Comparison of ENCODE assay signal across 8 cellular contexts in genomic region chr2:113157897-113158753, GRCh38. TPM values are rescaled to one million over a fixed set of nuclear protein-coding genes. Genes with fewer than 3 reads are reported as not detected.
DNase-seq lines count a peak whose midpoint lies in the region; ATAC-seq and TF ChIP-seq lines count a peak whose summit lies in the region.

No MANE protein-coding gene starts in this region.

- DNase-seq in progenitor cell of endocrine pancreas (ENCODE audit: low spot score, unreplicated experiment) (no peak), OCI-LY7 (ENCODE audit: low spot score) (no peak), NAMALWA (ENCODE audit: low spot score) (no peak), iPS-NIHi7 (ENCODE audit: extremely low spot score) (no peak)

- intact Hi-C loops in OCI-LY7 (cut with micrococcal nuclease; ENCODE audit: unreplicated experiment): no loop called here

- no peaks in the 10 kb centered on the region for H3K27me3 Mint-ChIP-seq in progenitor cell of endocrine pancreas

- H2AFZ ChIP-seq in OCI-LY1 (ENCODE audit: low read length): no peak overlapping the region
- H2AFZ ChIP-seq in OCI-LY7 (ENCODE audit: low read length): no peak overlapping the region

- H3K4me1 ChIP-seq in OCI-LY1 (ENCODE audit: insufficient read depth, low read length, severe bottlenecking) (no peaks in the 10 kb centered on the region), esophagus (ENCODE audit: control insufficient read depth in 2 of 2, insufficient read depth in 2 of 2, low read length in 1 of 2) (peaks cover 0 to 3% of the 10 kb centered on the region in 2 donors), OCI-LY7 (ENCODE audit: insufficient read depth, low read length, poor library complexity, severe bottlenecking) (no peaks in the 10 kb centered on the region)

- no peaks in the 10 kb centered on the region for H3F3A ChIP-seq in OCI-LY1 (ENCODE audit: insufficient read depth, low read length)

- H3K36me3 ChIP-seq in OCI-LY1 (ENCODE audit: insufficient read depth, low read length) (no peaks in the 10 kb centered on the region), esophagus (ENCODE audit: control insufficient read depth in 2 of 2, insufficient read depth in 2 of 2, low read length in 1 of 2) (no peaks in the 10 kb centered on the region), OCI-LY7 (ENCODE audit: insufficient read depth, low read length) (no peaks in the 10 kb centered on the region)

- H3K79me2 ChIP-seq in OCI-LY1 (ENCODE audit: insufficient read depth, low read length): no peaks in the 10 kb centered on the region
- H3K79me2 ChIP-seq in OCI-LY7 (ENCODE audit: insufficient read depth, low read depth, low read length): no peaks in the 10 kb centered on the region

- TF ChIP-seq CTCF in GM12875 (IDR thresholded peaks at IDR 0.05; ENCODE audit: borderline replicate concordance, insufficient read depth, low read depth, low read length) (no peak), OCI-LY1 (IDR thresholded peaks at IDR 0.05; ENCODE audit: low read length) (no peak), progenitor cell of endocrine pancreas (IDR thresholded peaks at IDR 0.05; ENCODE audit: unreplicated experiment) (no peak), OCI-LY7 (conservative IDR thresholded peaks at IDR 0.05; ENCODE audit: low read length) (no peak)

- H3K36me3 Mint-ChIP-seq in progenitor cell of endocrine pancreas (ENCODE audit: insufficient read depth): no peaks in the 10 kb centered on the region

- H3K4me3 ChIP-seq in GM12875 (ENCODE audit: low read depth, low read length) (peak overlapping the region; percentile 62), OCI-LY1 (ENCODE audit: low read depth, low read length, poor library complexity, severe bottlenecking) (peak overlapping the region; percentile 45), esophagus (ENCODE audit: low read depth in 1 of 2, low read length in 2 of 2) (peak overlapping the region; percentile 70 to 81), OCI-LY7 (ENCODE audit: low read depth, low read length, poor library complexity, severe bottlenecking) (no peak overlapping the region)

- H3K27ac ChIP-seq in OCI-LY1 (ENCODE audit: low read depth, low read length, poor library complexity, severe bottlenecking): no peak overlapping the region
- peak overlapping the region; percentile 86 to 97 for H3K27ac ChIP-seq in esophagus (ENCODE audit: low read depth in 2 of 2, low read length in 1 of 2)
- no peak overlapping the region for H3K27ac ChIP-seq in OCI-LY7 (ENCODE audit: low read depth, low read length, poor library complexity, severe bottlenecking)

- peaks cover 6% of the 10 kb centered on the region for H3K9me3 Mint-ChIP-seq in progenitor cell of endocrine pancreas (ENCODE audit: low read depth)

- POLR2A ChIA-PET in OCI-LY7 (lab: Charles Lee): no interaction called here

- peak overlapping the region; percentile 91 for H3K27ac Mint-ChIP-seq in progenitor cell of endocrine pancreas

- H3K27me3 ChIP-seq in OCI-LY1 (ENCODE audit: insufficient read depth, low read length): peaks cover 6% of the 10 kb centered on the region; the same call in 1 of the 2 replicates
- H3K27me3 ChIP-seq in esophagus (ENCODE audit: control insufficient read depth in 1 of 2, insufficient read depth in 2 of 2, low read length in 2 of 2): no peaks in the 10 kb centered on the region

- H3K4me3 Mint-ChIP-seq in progenitor cell of endocrine pancreas (ENCODE audit: low read depth): peak overlapping the region; percentile 81

- H3K9me2 ChIP-seq in OCI-LY1 (ENCODE audit: low read depth, low read length) (no peaks in the 10 kb centered on the region), OCI-LY7 (ENCODE audit: insufficient read depth, low read length) (no peaks in the 10 kb centered on the region)

- H4K20me1 ChIP-seq in OCI-LY1 (ENCODE audit: insufficient read depth, low read length) (no peaks in the 10 kb centered on the region), OCI-LY7 (ENCODE audit: insufficient read depth, low read length) (no peaks in the 10 kb centered on the region)

- no TSS peak for BruUV-seq in OCI-LY7 (replicated peaks; lab: Mats Ljungman, UMichigan)

- H3K4me2 ChIP-seq in OCI-LY1 (ENCODE audit: low read length): peak overlapping the region; percentile 34; the same call in 1 of the 2 replicates
- H3K4me2 ChIP-seq in OCI-LY7 (ENCODE audit: low read length): no peak overlapping the region; the same call in 1 of the 2 replicates

- H3K9me3 ChIP-seq in OCI-LY1 (ENCODE audit: low read length) (no peaks in the 10 kb centered on the region), esophagus (ENCODE audit: control insufficient read depth in 2 of 2, insufficient read depth in 1 of 2, low read depth in 1 of 2, low read length in 1 of 2) (no peaks in the 10 kb centered on the region), OCI-LY7 (ENCODE audit: low read length) (no peaks in the 10 kb centered on the region)

- CTCF ChIA-PET in OCI-LY7 (lab: Charles Lee; ENCODE audit: unreplicated experiment): no interaction called here

- no peak for ATAC-seq in GM19397 (IDR thresholded peaks at IDR 0.05; ENCODE audit: unreplicated experiment)

- no peak overlapping the region for H3K9ac ChIP-seq in OCI-LY1 (ENCODE audit: low read length)

- H3K4me1 Mint-ChIP-seq in progenitor cell of endocrine pancreas (ENCODE audit: low read depth): peaks cover 34% of the 10 kb centered on the region

- 40 to 42% methylated on average over 10 of the region's 10 CpGs for WGBS in esophagus, 2 donors

RNA-seq across cellular contexts. Expression of gene PSD4, which starts 15.6 kb away (rescaled TPM):
- polyA plus RNA-seq in esophagus: 10 to 100 TPM; 18.1 to 32.6 TPM
- total RNA-seq in progenitor cell of endocrine pancreas: 27.1 and 30.7 TPM in 2 replicates
- 78.2 and 99.6 TPM in 2 replicates for total RNA-seq in OCI-LY7 (2014; rRNA removed; shearing (Covaris generic))
- total RNA-seq in OCI-LY7 (2022): 100 and 111 TPM in 2 replicates

RNA-seq across cellular contexts. Expression of gene IL1RN, which starts 30.7 kb away (rescaled TPM):
- polyA plus RNA-seq in esophagus: 1,000 to 10,000 TPM; 1,363 to 2,112 TPM
- total RNA-seq in progenitor cell of endocrine pancreas (not detected in 2 replicates), OCI-LY7 (2022) (not detected in 2 replicates)
- total RNA-seq in OCI-LY7 (2014; rRNA removed; shearing (Covaris generic)): not detected in 2 replicates

Comparison
In these comparisons a context has a peak if more than half of its experiments do, and no peak if none do; other contexts are left out.
1. H3K27ac ChIP-seq: peak in esophagus (2 of 2); none in OCI-LY1 (single experiment) and OCI-LY7 (single experiment).